ENCODE assay signal across 8 cellular contexts in genomic region chr9:128127568-128127989, GRCh38. TPM values are rescaled to one million over a fixed set of nuclear protein-coding genes. Genes with fewer than 3 reads are reported as not detected.
A peak's percentile ranks its signal among the peaks of the same experiment; 100 is the strongest.
DNase-seq lines count a peak whose midpoint lies in the region; ATAC-seq and TF ChIP-seq lines count a peak whose summit lies in the region.

PTGES2 (minus strand) TSS chr9:128127729; CDS start chr9:128127717, 12 bp downstream.

- H3K36me3 ChIP-seq in ovary (no peaks in the 10 kb centered on the region), thymus (ENCODE audit: control insufficient read depth, insufficient read depth) (peaks cover 29% of the 10 kb centered on the region)

- TF ChIP-seq EP300 in ovary (IDR thresholded peaks at IDR 0.05), result no peak

- H3K9me3 Mint-ChIP-seq in activated naive CD8-positive, alpha-beta T cell (ENCODE audit: low read depth), result no peaks in the 10 kb centered on the region

- H3K27me3 Mint-ChIP-seq in activated naive CD8-positive, alpha-beta T cell, result no peaks in the 10 kb centered on the region

- H3K4me3 Mint-ChIP-seq in activated naive CD8-positive, alpha-beta T cell, result peak within 1 kb of the TSS; percentile 98

- peak within 1 kb of the TSS; percentile 99 for H3K27ac Mint-ChIP-seq in activated naive CD8-positive, alpha-beta T cell

- no peak for TF ChIP-seq CTCF in ovary (IDR thresholded peaks at IDR 0.05)

- peaks cover 28% of the 10 kb centered on the region for H3K4me1 Mint-ChIP-seq in activated naive CD8-positive, alpha-beta T cell (ENCODE audit: low read depth)

- H3K4me3 ChIP-seq in ovary (peak within 1 kb of the TSS; percentile 86), thymus (ENCODE audit: low read length) (peak within 1 kb of the TSS; percentile 90)

- peaks cover 9% of the 10 kb centered on the region for H3K4me1 ChIP-seq in ovary (ENCODE audit: insufficient read depth)
- peaks cover 16% of the 10 kb centered on the region for H3K4me1 ChIP-seq in thymus (ENCODE audit: control insufficient read depth, insufficient read depth, low read length)

- TF ChIP-seq POLR2A in ovary (IDR thresholded peaks at IDR 0.05), result peak; percentile 14

- DNase-seq in EL (peak; percentile 85), KG1 (lab: John Stamatoyannopoulos, UW) (peak; percentile 43), SKM-1 treated with dmso at 0.1 percent for 144 hours (lab: John Stamatoyannopoulos, UW; ENCODE audit: unreplicated experiment) (peak; percentile 44), Right ventricle myocardium inferior (ENCODE audit: missing footprints) (peak; percentile 94), ovary (peak; percentile 75 to 90 (median 79))

- peak; percentile 43 for ATAC-seq in GM21717 (IDR thresholded peaks at IDR 0.05; ENCODE audit: unreplicated experiment)
- peak; percentile 90 for ATAC-seq in Right ventricle myocardium inferior

- no peaks in the 10 kb centered on the region for H3K9me3 ChIP-seq in ovary
- no peaks in the 10 kb centered on the region for H3K9me3 ChIP-seq in thymus (ENCODE audit: control insufficient read depth)

- WGBS in ovary, 3 donors, result 0 to 1% (median 0%) methylated on average over 2 to 56 of the region's 56 CpGs
- under 1% methylated on average over 56 of the region's 56 CpGs for WGBS in thymus

- H3K27me3 ChIP-seq in ovary, result no peaks in the 10 kb centered on the region
- H3K27me3 ChIP-seq in thymus (ENCODE audit: control insufficient read depth, insufficient read depth), result no peaks in the 10 kb centered on the region

- H3K27ac ChIP-seq in ovary (peak within 1 kb of the TSS; percentile 84 to 96), thymus (ENCODE audit: low read depth) (peak within 1 kb of the TSS; percentile 95)

- intact Hi-C loops in Right ventricle myocardium inferior (cut with DNase I) (loop anchor here (2.0 kb wide), 1 partner anchor 33 kb away; the partner anchor contains the start of gene BBLN), ovary (cut with DNase I) (no loop called here)

- H3K36me3 Mint-ChIP-seq in activated naive CD8-positive, alpha-beta T cell, result no peaks in the 10 kb centered on the region

RNA-seq across cellular contexts. Expression of gene PTGES2, which starts in this region (rescaled TPM):
- 158 TPM for total RNA-seq in Right ventricle myocardium inferior
- 10 to 100 TPM; 33.7 to 69.5 (median 61.3) TPM for total RNA-seq in ovary
- polyA plus RNA-seq in ovary, result 10 to 100 TPM; 19.6 to 33.8 TPM
- polyA plus RNA-seq in thymus, result 39.3 TPM

Comparison
In these comparisons a context has a peak if more than half of its experiments do, and no peak if none do; other contexts are left out.
1. Peak in every context shown above with its lines: DNase-seq, ATAC-seq, H3K4me3 ChIP-seq and H3K27ac ChIP-seq.
2. DNase-seq: peak in every context shown above with its lines; median percentile 94 in Right ventricle myocardium inferior; 85 in EL; 79 in ovary; 44 in SKM-1 treated with dmso at 0.1 percent for 144 hours; 43 in KG1.